8 cellular contexts compared by ENCODE assay signal in the genomic region with DNA sequence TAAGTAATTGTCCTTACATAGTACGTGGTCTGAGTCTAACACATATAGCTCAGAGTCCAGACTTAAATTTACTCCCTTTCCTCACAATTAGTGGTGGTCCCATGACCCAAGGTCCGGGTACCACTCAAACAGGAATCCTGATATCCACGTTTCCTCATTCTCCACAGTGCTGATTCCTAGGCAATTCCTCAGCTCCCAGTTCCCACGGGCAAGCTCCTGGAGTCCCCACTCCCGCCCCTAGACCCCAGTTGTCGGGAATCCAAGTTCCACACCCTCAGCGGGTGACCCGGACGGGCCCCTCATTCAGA. TPM values are rescaled to one million over a fixed set of nuclear protein-coding genes. Genes with fewer than 3 reads are reported as not detected.
DNase-seq lines count a peak whose midpoint lies in the region; ATAC-seq and TF ChIP-seq lines count a peak whose summit lies in the region.

No MANE protein-coding gene starts in this region.

- TF ChIP-seq CTCF in WERI-Rb-1 (IDR thresholded peaks at IDR 0.05; ENCODE audit: low read depth, low read length) (no peak), foreskin keratinocyte (conservative IDR thresholded peaks at IDR 0.05) (no peak)

- H3K4me3 ChIP-seq in H7 (ENCODE audit: insufficient read depth, low read depth, low read length) (peak overlapping the region; percentile 96), WERI-Rb-1 (ENCODE audit: low read depth, low read length) (peak overlapping the region; percentile 89), skin epidermis (peak overlapping the region; percentile 61 to 100 (median 88))

- H3K9me3 ChIP-seq in WERI-Rb-1 (ENCODE audit: severe bottlenecking) = no peaks in the 10 kb centered on the region

- H3K4me1 ChIP-seq in foreskin keratinocyte = no peaks in the 10 kb centered on the region

- H3K27ac ChIP-seq in WERI-Rb-1 (peak overlapping the region; percentile 97), foreskin keratinocyte (peak overlapping the region; percentile 87), skin epidermis (peak overlapping the region; percentile 63 to 100 (median 96))

- ATAC-seq in foreskin keratinocyte (no peak), GM18868 (IDR thresholded peaks at IDR 0.05; ENCODE audit: unreplicated experiment) (no peak)

- peaks cover 20% of the 10 kb centered on the region for H3K36me3 ChIP-seq in H7 (replicated peaks; ENCODE audit: control insufficient read depth, insufficient read depth, low read length)
- peaks cover 48% of the 10 kb centered on the region for H3K36me3 ChIP-seq in WERI-Rb-1

- DNase-seq in H7 (no peak), WERI-Rb-1 (no peak), foreskin keratinocyte (no peak), epidermal melanocyte (ENCODE audit: insufficient read length, low spot score) (no peak), germinal center (ENCODE audit: low spot score) (no peak), SHP77 (lab: John Stamatoyannopoulos, UW) (no peak)

- H3K27me3 ChIP-seq in H7 (ENCODE audit: control insufficient read depth, insufficient read depth, low read length) = no peaks in the 10 kb centered on the region
- no peaks in the 10 kb centered on the region for H3K27me3 ChIP-seq in WERI-Rb-1 (ENCODE audit: insufficient read depth, low read depth, severe bottlenecking)
- no peaks in the 10 kb centered on the region for H3K27me3 ChIP-seq in foreskin keratinocyte

RNA-seq across cellular contexts. Expression of a gene that starts 0.6 kb away (rescaled TPM):
- total RNA-seq in H7 (2014; rRNA removed; shearing (Covaris generic)) = 186 and 218 TPM in 2 replicates
- 195 and 196 TPM in 2 replicates for total RNA-seq in foreskin keratinocyte
- 269 and 283 TPM in 2 replicates for polyA plus RNA-seq in foreskin keratinocyte

RNA-seq across cellular contexts. Expression of a gene that starts 3.4 kb away (rescaled TPM):
- 113 and 166 TPM in 2 replicates for total RNA-seq in H7 (2014; rRNA removed; shearing (Covaris generic))
- total RNA-seq in foreskin keratinocyte = 86.7 and 95.7 TPM in 2 replicates
- polyA plus RNA-seq in foreskin keratinocyte = 139 and 141 TPM in 2 replicates

RNA-seq across cellular contexts. Expression of a gene that starts 10.1 kb away (rescaled TPM):
- total RNA-seq in H7 (2014; rRNA removed; shearing (Covaris generic)) = 34.1 and 48.9 TPM in 2 replicates
- total RNA-seq in foreskin keratinocyte = 60.4 and 61.2 TPM in 2 replicates
- polyA plus RNA-seq in foreskin keratinocyte = 20.8 and 26.1 TPM in 2 replicates

RNA-seq across cellular contexts. Expression of a gene that starts 17.7 kb away (rescaled TPM):
- 0.37 and 1.5 TPM in 2 replicates for total RNA-seq in H7 (2014; rRNA removed; shearing (Covaris generic))
- total RNA-seq in foreskin keratinocyte = not detected in 2 replicates
- polyA plus RNA-seq in foreskin keratinocyte = not detected in 2 replicates

RNA-seq across cellular contexts. Expression of a gene that starts 37.4 kb away (rescaled TPM):
- 15.3 and 21.2 TPM in 2 replicates for total RNA-seq in H7 (2014; rRNA removed; shearing (Covaris generic))
- total RNA-seq in foreskin keratinocyte = 11.4 and 12.7 TPM in 2 replicates
- polyA plus RNA-seq in foreskin keratinocyte = 15.0 and 15.3 TPM in 2 replicates
